15 cellular contexts compared by ENCODE assay signal in the genomic region with DNA sequence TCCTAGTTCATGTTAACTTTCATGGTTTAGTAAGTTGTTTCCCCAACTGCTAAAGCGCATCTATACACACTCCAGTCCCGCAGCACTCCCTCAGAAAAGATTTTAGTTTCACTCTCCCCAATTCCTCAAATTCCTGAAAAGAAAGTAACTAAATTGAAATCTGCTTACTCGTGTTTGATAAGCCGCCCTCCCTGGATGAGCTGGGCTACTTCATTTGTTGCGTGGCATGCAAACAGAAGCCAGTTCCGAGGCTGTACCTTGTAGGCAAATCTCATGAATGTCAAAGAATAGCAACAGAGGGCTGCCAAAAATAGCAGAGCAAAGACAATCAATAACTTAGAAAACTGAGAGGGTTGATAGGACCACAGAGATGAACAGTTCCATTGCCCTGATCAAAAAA. TPM values are rescaled to one million over a fixed set of nuclear protein-coding genes. Genes with fewer than 3 reads are reported as not detected.
DNase-seq lines count a peak whose midpoint lies in the region; ATAC-seq, FAIRE-seq and TF ChIP-seq lines count a peak whose summit lies in the region.
"Had no signal": no experiment of that assay in that cellular context is flagged by ENCODE, and none has a peak within 500 bp of the region (broad histone marks: within the 10 kb centered on the region; RNA-seq: fewer than 3 reads in every experiment).

No MANE protein-coding gene starts in this region.

- no peak overlapping the region for H3K4me3 ChIP-seq in coronary artery
- H3K4me3 ChIP-seq: SK-N-MC had no signal

- peak; percentile 10 for DNase-seq in EL
- DNase-seq in coronary artery (ENCODE audit: low spot score): no peak
- DNase-seq in myocyte (ENCODE audit: low read depth): peak; percentile 5
- DNase-seq in posterior vena cava (ENCODE audit: low spot score): no peak
- no peak for DNase-seq in D721Med (ENCODE audit: insufficient read length, low spot score)
- DNase-seq in left colon: no peak
- DNase-seq in C1 segment of cervical spinal cord (lab: John Stamatoyannopoulos, UW): no peak
- DNase-seq: activated T-cell treated with anti-CD3 and anti-CD28 coated beads, Interleukin-2, amount 50 U/mL, for 1 hour; KBM-7; NCI-H187; stimulated activated CD4-positive, alpha-beta T cell treated with anti-CD3 and anti-CD28 coated beads, Interleukin-1b, Interleukin-23, amount 100 ng/mL, for 48 hours had no signal

- ATAC-seq in HG03442 (IDR thresholded peaks at IDR 0.05; ENCODE audit: unreplicated experiment): peak; percentile 79
- ATAC-seq in left colon: no peak

- intact Hi-C loops in posterior vena cava (cut with DNase I): no loop called here
- intact Hi-C loops in left colon (cut with DNase I, micrococcal nuclease): no loop called here

- TF ChIP-seq CTCF in coronary artery (IDR thresholded peaks at IDR 0.05): no peak
- no peak for TF ChIP-seq CTCF in D721Med (IDR thresholded peaks at IDR 0.05; ENCODE audit: insufficient read depth, missing control alignments)

- H3K27ac ChIP-seq in coronary artery: peak overlapping the region; percentile 77 to 87
- H3K27ac ChIP-seq: SK-N-MC had no signal

- FAIRE-seq in D721Med (lab: Jason Lieb, UNC): no peak
- FAIRE-seq: endometrium, GM12891 had no signal

RNA-seq across cellular contexts. Expression of a gene that starts 16.9 kb away (rescaled TPM):
- 34.2 and 85.5 TPM in 2 replicates for total RNA-seq in myocyte
- polyA plus RNA-seq in myocyte (2012): 32.6 TPM
- total RNA-seq in posterior vena cava: 10 to 100 TPM; 50.9 to 66.3 TPM
- 100 to 1,000 TPM; 124 to 152 TPM for total RNA-seq in left colon

RNA-seq across cellular contexts. Expression of a gene that starts 23.5 kb away (rescaled TPM):
- total RNA-seq in myocyte: 28.8 and 38.1 TPM in 2 replicates
- 33.6 TPM for polyA plus RNA-seq in myocyte (2012)
- total RNA-seq in posterior vena cava: 10 to 100 TPM; 28.6 to 29.2 TPM
- 10 to 100 TPM; 57.7 to 64.7 TPM for total RNA-seq in left colon

RNA-seq across cellular contexts. Expression of a gene that starts 57.6 kb away (rescaled TPM):
- total RNA-seq in myocyte (0.21 TPM in 1 of 2 replicates, not detected in the other), posterior vena cava (under 1 TPM in 1 of 2 donors, not detected in 1; 0.95 TPM), left colon (not detected)
- polyA plus RNA-seq in myocyte (2012): not detected

Comparison
In these comparisons a context has a peak if more than half of its experiments do, and no peak if none do; other contexts are left out.
1. DNase-seq: peak in EL (single experiment) and myocyte (single experiment); none in coronary artery (single experiment), posterior vena cava (single experiment), D721Med (single experiment), left colon (0 of 2) and C1 segment of cervical spinal cord (0 of 14).